Comparison of ENCODE assay signal across 8 cellular contexts in the genomic region with DNA sequence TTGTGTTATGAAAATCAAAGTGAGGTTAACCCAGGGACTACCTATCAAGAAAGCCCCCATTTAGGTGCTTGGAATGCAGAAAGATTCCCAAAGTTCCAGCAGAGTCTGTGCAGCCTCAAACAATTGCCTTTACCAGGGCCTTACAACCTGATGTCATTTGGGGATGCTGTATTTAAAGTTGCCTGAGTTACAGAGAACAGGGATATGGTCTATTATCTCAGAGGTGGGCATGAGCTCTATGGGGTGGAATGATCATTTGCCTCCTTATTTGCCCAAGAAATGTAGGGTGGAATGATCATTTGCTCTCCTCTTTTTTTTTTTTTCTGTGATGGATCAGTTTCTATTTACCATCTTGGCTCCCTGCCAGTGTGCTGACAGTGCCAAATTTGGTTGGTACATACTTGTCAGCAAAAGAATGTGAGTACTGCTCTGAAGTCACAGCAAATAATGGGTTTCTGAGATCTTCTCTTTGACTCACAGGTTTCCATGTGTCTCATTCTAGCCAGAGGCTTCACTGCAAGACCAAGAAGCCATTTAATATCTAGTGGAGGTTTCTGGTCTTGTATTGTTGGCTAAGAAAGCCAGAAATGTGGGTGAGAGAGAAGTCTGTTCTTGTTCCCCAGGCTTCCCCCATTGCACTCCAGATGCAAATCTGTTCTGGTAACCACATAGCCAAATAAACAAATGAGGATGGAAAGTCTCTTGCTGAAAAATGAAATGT. TPM values are rescaled to one million over a fixed set of nuclear protein-coding genes. Genes with fewer than 3 reads are reported as not detected.
DNase-seq lines count a peak whose midpoint lies in the region; ATAC-seq and TF ChIP-seq lines count a peak whose summit lies in the region.

No MANE protein-coding gene starts in this region.

- peak; percentile 38 for DNase-seq in GM10266 (ENCODE audit: extremely low spot score)
- DNase-seq in HS-5 (ENCODE audit: low read depth): peak; percentile 9
- peak; percentile 98 for DNase-seq in RPMI8226
- DNase-seq in foreskin melanocyte: peak; percentile 89
- peak; percentile 33 for DNase-seq in stromal cell of bone marrow (ENCODE audit: low read depth)
- DNase-seq in Kasumi-1 (lab: John Stamatoyannopoulos, UW): no peak
- DNase-seq in neuronal stem cell (ENCODE audit: low spot score): no peak

- no peak overlapping the region for H3K14ac ChIP-seq in neuronal stem cell (ENCODE audit: low read length)

- no peaks in the 10 kb centered on the region for H3K36me3 ChIP-seq in neuronal stem cell (replicated peaks in 1 of 2; ENCODE audit: control insufficient read depth in 2 of 2, insufficient read depth in 2 of 2, low read length in 2 of 2)

- H3K23ac ChIP-seq in neuronal stem cell (ENCODE audit: low read depth, low read length, poor library complexity): no peak overlapping the region

- no peak overlapping the region for H2AK5ac ChIP-seq in neuronal stem cell (ENCODE audit: low read depth, low read length)

- H3K9ac ChIP-seq in neuronal stem cell (ENCODE audit: low read depth, low read length, poor library complexity): no peak overlapping the region

- no peak overlapping the region for H4K8ac ChIP-seq in neuronal stem cell (ENCODE audit: low read depth, low read length)

- no peak overlapping the region for H2BK12ac ChIP-seq in neuronal stem cell (ENCODE audit: low read length)

- H4K91ac ChIP-seq in neuronal stem cell (ENCODE audit: low read depth, low read length, poor library complexity): no peak overlapping the region

- H3K4me2 ChIP-seq in neuronal stem cell (ENCODE audit: insufficient read depth, low read length, poor library complexity, severe bottlenecking): no peak overlapping the region

- no peak overlapping the region for H2AFZ ChIP-seq in neuronal stem cell (ENCODE audit: low read length)

- no peaks in the 10 kb centered on the region for H3K4me1 ChIP-seq in neuronal stem cell (ENCODE audit: control insufficient read depth in 2 of 2, insufficient read depth in 1 of 2, low read depth in 1 of 2, low read length in 2 of 2)

- H3K4ac ChIP-seq in neuronal stem cell (ENCODE audit: low read length): no peak overlapping the region

- H3K18ac ChIP-seq in neuronal stem cell (ENCODE audit: low read length): no peak overlapping the region

- H2BK120ac ChIP-seq in neuronal stem cell (ENCODE audit: low read depth, low read length): no peak overlapping the region

- H2BK15ac ChIP-seq in neuronal stem cell (ENCODE audit: low read length): no peak overlapping the region

- H3K27me3 ChIP-seq in neuronal stem cell (ENCODE audit: control insufficient read depth in 3 of 3, insufficient read depth in 3 of 3, low read depth in 1 of 3, low read length in 3 of 3): peaks cover 0 to 11% (median 0%) of the 10 kb centered on the region in 3 experiments

- no peak for TF ChIP-seq CTCF in GM10266 (IDR thresholded peaks at IDR 0.05; ENCODE audit: control insufficient read depth, insufficient read depth, low read depth, missing control alignments)

- H3K79me1 ChIP-seq in neuronal stem cell (ENCODE audit: low read depth, low read length): no peaks in the 10 kb centered on the region

- no peak overlapping the region for H3K4me3 ChIP-seq in neuronal stem cell (ENCODE audit: low read length in 2 of 2)

- H3K27ac ChIP-seq in neuronal stem cell (replicated peaks; ENCODE audit: low read length): no peak overlapping the region

- peak; percentile 79 for ATAC-seq in GM21390 (IDR thresholded peaks at IDR 0.05; ENCODE audit: unreplicated experiment)

- no peaks in the 10 kb centered on the region for H3K9me3 ChIP-seq in neuronal stem cell (replicated peaks in 1 of 2; ENCODE audit: control insufficient read depth in 2 of 2, insufficient read depth in 1 of 2, low read depth in 1 of 2, low read length in 2 of 2)

- H2BK5ac ChIP-seq in neuronal stem cell (ENCODE audit: low read length): no peak overlapping the region

RNA-seq across cellular contexts. Expression of a gene that starts 45.5 kb away (rescaled TPM):
- polyA plus RNA-seq in neuronal stem cell (2013, experiment 1 of 2): 7.5 TPM
- polyA plus RNA-seq in neuronal stem cell (2013, experiment 2 of 2): 7.6 TPM

Comparison
In these comparisons a context has a peak if more than half of its experiments do, and no peak if none do; other contexts are left out.
1. DNase-seq: peak in GM10266 (single experiment), HS-5 (single experiment), RPMI8226 (single experiment), foreskin melanocyte (single experiment) and stromal cell of bone marrow (single experiment); none in Kasumi-1 (0 of 2) and neuronal stem cell (single experiment).